In the genomic region with DNA sequence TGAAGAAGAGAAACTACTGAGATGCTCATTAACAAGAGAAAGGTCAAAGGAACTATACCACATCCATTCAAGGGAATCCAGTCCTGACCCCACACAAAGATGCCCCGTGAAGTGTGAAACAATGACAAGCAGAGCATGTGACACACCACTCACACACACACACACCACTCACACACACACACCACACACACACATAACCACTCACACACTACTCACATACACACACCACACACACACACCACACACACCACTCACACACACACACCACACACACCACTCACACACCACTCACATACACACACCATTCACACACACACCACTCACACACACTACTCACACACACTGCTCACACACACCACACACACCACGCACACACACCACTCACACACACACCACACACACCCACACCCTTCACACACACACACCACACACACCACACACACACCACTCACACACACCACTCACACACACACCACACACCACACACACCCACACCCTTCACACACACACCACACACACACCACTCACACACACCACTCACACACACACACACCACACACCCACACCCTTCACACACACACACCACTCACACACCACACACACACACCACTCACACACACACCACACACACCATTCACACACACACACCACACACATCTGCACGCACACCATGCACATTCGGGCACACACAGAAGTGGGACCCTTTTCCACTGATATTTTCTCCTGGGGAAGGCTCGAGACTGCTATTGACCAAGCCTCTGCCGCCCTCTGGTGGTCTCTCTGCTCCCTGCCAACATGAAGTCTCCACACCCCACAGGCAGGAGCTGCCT, we compare ENCODE assay signal across 1 cellular context.
TF ChIP-seq lines count a peak whose summit lies in the region.

No MANE protein-coding gene starts in this region.

TF ChIP-seq in SK-N-SH, 30 proteins besides CTCF, POLR2A, EP300 and RAD21:
- TF ChIP-seq USF1 (IDR thresholded peaks at IDR 0.05; ENCODE audit: borderline replicate concordance, low read depth) (no peak), SMC3 (IDR thresholded peaks at IDR 0.05; ENCODE audit: low read depth, low read length) (peak; percentile 98), NRF1 (IDR thresholded peaks at IDR 0.05; ENCODE audit: low read depth, low read length) (peak; percentile 30)
